Comparison of ENCODE assay signal across 13 cellular contexts in genomic region chr2:31414601-31415241, GRCh38. TPM values are rescaled to one million over a fixed set of nuclear protein-coding genes. Genes with fewer than 3 reads are reported as not detected.
A peak's percentile ranks its signal among the peaks of the same experiment; 100 is the strongest.
DNase-seq lines count a peak whose midpoint lies in the region; FAIRE-seq and TF ChIP-seq lines count a peak whose summit lies in the region.
"Had no signal": no experiment of that assay in that cellular context is flagged by ENCODE, and none has a peak within 500 bp of the region (broad histone marks: within the 10 kb centered on the region; RNA-seq: fewer than 3 reads in every experiment).

TSS of gene XDH (minus strand) at chr2:31414742. CDS start at chr2:31414666, 76 bp downstream.

- no peak within 1 kb of the TSS for H3K4me3 ChIP-seq in epithelial cell of esophagus (ENCODE audit: low read length)
- no peak within 1 kb of the TSS for H3K4me3 ChIP-seq in testis

- no peaks in the 10 kb centered on the region for H3K9me3 ChIP-seq in testis

- no peak for TF ChIP-seq POLR2A in testis (IDR thresholded peaks at IDR 0.05)

- H3K27ac ChIP-seq in testis = no peak within 1 kb of the TSS
- H3K27ac ChIP-seq: 22Rv1 had no signal

- no peak for TF ChIP-seq CTCF in epithelial cell of esophagus (IDR thresholded peaks at IDR 0.05; ENCODE audit: insufficient read depth, low read depth, low read length, missing control alignments)
- no peak for TF ChIP-seq CTCF in testis (IDR thresholded peaks at IDR 0.05)
- no peak for TF ChIP-seq CTCF in D721Med (IDR thresholded peaks at IDR 0.05; ENCODE audit: insufficient read depth, missing control alignments)

- intact Hi-C loops in testis (cut with DNase I; ENCODE audit: low total_unique reads) = no loop called here

- no peak for FAIRE-seq in D721Med (lab: Jason Lieb, UNC)

- H3K27me3 ChIP-seq in testis = no peaks in the 10 kb centered on the region

- WGBS in testis, 2 donors = 73 to 75% methylated on average over 5 of the region's 5 CpGs

- H3K36me3 ChIP-seq in testis (ENCODE audit: low read depth, missing control alignments) = no peaks in the 10 kb centered on the region

- no peaks in the 10 kb centered on the region for H3K4me1 ChIP-seq in testis

- DNase-seq in DMS53 (lab: John Stamatoyannopoulos, UW) (peak; percentile 17), DMS53 treated with DMSO at 0.1 percent for 48 hours (lab: John Stamatoyannopoulos, UW; ENCODE audit: unreplicated experiment) (no peak), NCI-H774 (lab: John Stamatoyannopoulos, UW) (peak; percentile 46), epithelial cell of esophagus (ENCODE audit: low read depth) (peak; percentile 89), renal cortical epithelial cell (ENCODE audit: low read depth) (peak; percentile 89), testis (no peak), NCI-H2107 treated with DMSO at 0.1 percent for 48 hours (lab: John Stamatoyannopoulos, UW; ENCODE audit: unreplicated experiment) (no peak), D721Med (ENCODE audit: insufficient read length, low spot score) (no peak)
- DNase-seq: activated CD4-positive, CD25-positive, alpha-beta regulatory T cell; NCI-H1930; nephron progenitor cell had no signal

RNA-seq across cellular contexts. Expression of gene XDH, which starts in this region (rescaled TPM):
- total RNA-seq in renal cortical epithelial cell = 2.0 and 25.9 TPM in 2 replicates
- total RNA-seq in testis = 1 to 10 TPM in 1 of 2 donors, under 1 TPM in 1; 0.43 to 1.5 TPM
- polyA plus RNA-seq in testis (ENCODE audit: insufficient read depth, low read depth, low replicate concordance) = 0.21 TPM
- total RNA-seq: activated T-helper 1 cell treated with anti-CD3 and anti-CD28 coated beads, Interleukin-12 subunit alpha, Interleukin-12 subunit beta, Interleukin-2, Interleukin-4 antibody, amounts not matched to agents 30 ng/mL and 10 ng/mL and 1 ng/mL, durations not matched to agents 14 hours and 24 hours and 36 hours had no signal

Comparison
In these comparisons a context has a peak if more than half of its experiments do, and no peak if none do; other contexts are left out.
1. DNase-seq: peak in DMS53 (single experiment), NCI-H774 (single experiment), epithelial cell of esophagus (single experiment) and renal cortical epithelial cell (single experiment); none in DMS53 treated with DMSO at 0.1 percent for 48 hours (single experiment), testis (single experiment), NCI-H2107 treated with DMSO at 0.1 percent for 48 hours (single experiment) and D721Med (single experiment).